1 cellular context compared by ENCODE assay signal in the genomic region with DNA sequence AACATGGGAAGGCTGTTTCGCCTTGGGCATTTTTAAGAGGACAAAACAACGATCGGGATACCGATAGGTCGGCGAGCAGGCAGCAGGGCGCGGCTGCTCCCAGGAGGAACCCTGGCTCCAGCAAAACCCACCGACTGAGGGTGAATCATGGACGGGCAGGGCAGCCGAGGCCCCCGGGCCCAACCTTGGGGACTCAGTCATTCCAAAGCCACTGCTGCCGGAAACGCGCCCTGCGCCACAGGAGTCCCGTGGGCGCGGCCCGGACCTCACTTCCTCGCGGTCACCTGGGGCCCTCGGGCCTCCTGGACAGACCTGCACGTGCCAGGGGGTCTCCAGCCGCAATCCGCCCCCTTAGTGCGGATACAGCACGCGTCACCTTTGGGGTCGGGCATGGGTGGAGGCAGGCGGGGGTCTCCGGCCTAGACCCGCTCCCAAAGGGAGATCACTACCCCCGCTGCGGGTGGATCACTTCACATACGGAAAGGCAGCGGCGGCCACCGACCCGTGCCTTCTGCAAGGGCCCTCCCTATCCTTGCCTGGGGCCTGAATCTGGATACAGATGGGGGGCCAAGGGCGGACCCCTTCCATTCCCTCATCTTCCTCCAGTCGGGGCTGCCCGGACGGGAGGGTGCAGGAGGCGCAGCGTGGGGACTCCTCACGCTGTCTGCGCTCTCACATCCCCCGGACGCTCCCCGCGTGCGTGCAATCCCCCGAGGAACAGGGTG.
A peak's percentile ranks its signal among the peaks of the same experiment; 100 is the strongest.
TF ChIP-seq lines count a peak whose summit lies in the region.

No MANE protein-coding gene starts in this region.

TF ChIP-seq in HepG2, 621 proteins besides CTCF, POLR2A, EP300 and RAD21 (continued from another document and continues in another):
- TF ChIP-seq, protein P1, sequence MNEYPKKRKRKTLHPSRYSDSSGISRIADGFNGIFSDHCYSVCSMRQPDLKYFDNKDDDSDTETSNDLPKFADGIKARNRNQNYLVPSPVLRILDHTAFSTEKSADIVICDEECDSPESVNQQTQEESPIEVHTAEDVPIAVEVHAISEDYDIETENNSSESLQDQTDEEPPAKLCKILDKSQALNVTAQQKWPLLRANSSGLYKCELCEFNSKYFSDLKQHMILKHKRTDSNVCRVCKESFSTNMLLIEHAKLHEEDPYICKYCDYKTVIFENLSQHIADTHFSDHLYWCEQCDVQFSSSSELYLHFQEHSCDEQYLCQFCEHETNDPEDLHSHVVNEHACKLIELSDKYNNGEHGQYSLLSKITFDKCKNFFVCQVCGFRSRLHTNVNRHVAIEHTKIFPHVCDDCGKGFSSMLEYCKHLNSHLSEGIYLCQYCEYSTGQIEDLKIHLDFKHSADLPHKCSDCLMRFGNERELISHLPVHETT (CRISPR knock-in tag; conservative IDR thresholded peaks at IDR 0.05), result no peak
- TF ChIP-seq SCMH1 (CRISPR knock-in tag; IDR thresholded peaks at IDR 0.05; ENCODE audit: borderline replicate concordance) (no peak), RBM22 (optimal IDR thresholded peaks at IDR 0.05; ENCODE audit: low read length) (no peak), NFYC (CRISPR knock-in tag; IDR thresholded peaks at IDR 0.05) (no peak), ZSCAN12 (CRISPR knock-in tag; IDR thresholded peaks at IDR 0.05) (no peak), GABPA (IDR thresholded peaks at IDR 0.05; ENCODE audit: low read depth, low read length) (peak; percentile 56; the same call in 1 of the 2 replicates), GABPA (CRISPR knock-in tag; IDR thresholded peaks at IDR 0.05; ENCODE audit: low read depth) (peak; percentile 77), KDM5B (CRISPR knock-in tag; IDR thresholded peaks at IDR 0.05; ENCODE audit: borderline replicate concordance) (peak; percentile 62; the same call in 1 of the 2 replicates), ZNF713 (CRISPR knock-in tag; IDR thresholded peaks at IDR 0.05) (no peak), NONO (IDR thresholded peaks at IDR 0.05) (no peak), NONO (CRISPR knock-in tag; conservative IDR thresholded peaks at IDR 0.05) (no peak; the same call in 1 of the 2 replicates), ZFX (CRISPR knock-in tag; IDR thresholded peaks at IDR 0.05; ENCODE audit: low read depth) (peak; percentile 85), ZNF138 (CRISPR knock-in tag; IDR thresholded peaks at IDR 0.05; ENCODE audit: low read depth) (0 out of 2 replicates have a peak, but pooled peaks have one; percentile 44), SAP130 (CRISPR knock-in tag; IDR thresholded peaks at IDR 0.05; ENCODE audit: low read depth) (peak; percentile 63), SIN3A (IDR thresholded peaks at IDR 0.05; ENCODE audit: borderline replicate concordance, low read depth, low read length) (no peak), PHF5A (CRISPR knock-in tag; IDR thresholded peaks at IDR 0.05; ENCODE audit: low read depth, unreplicated experiment) (no peak), CAMTA2 (CRISPR knock-in tag; IDR thresholded peaks at IDR 0.05; ENCODE audit: borderline replicate concordance) (peak; percentile 56; the same call in 1 of the 2 replicates), POGZ (CRISPR knock-in tag; IDR thresholded peaks at IDR 0.05) (peak; percentile 31), ZNF24 (IDR thresholded peaks at IDR 0.05) (no peak), CBFB (CRISPR knock-in tag; IDR thresholded peaks at IDR 0.05) (no peak), ZNF782 (CRISPR knock-in tag; IDR thresholded peaks at IDR 0.05; ENCODE audit: borderline replicate concordance) (no peak), ATRX (CRISPR knock-in tag; IDR thresholded peaks at IDR 0.05; ENCODE audit: borderline replicate concordance) (no peak), GATA4 (IDR thresholded peaks at IDR 0.05; ENCODE audit: borderline replicate concordance, low read depth) (no peak), RBAK (CRISPR knock-in tag; IDR thresholded peaks at IDR 0.05) (no peak), RXRB (CRISPR knock-in tag; IDR thresholded peaks at IDR 0.05; ENCODE audit: borderline replicate concordance) (no peak), NR2F1 (CRISPR knock-in tag; IDR thresholded peaks at IDR 0.05) (no peak), ZNF746 (CRISPR knock-in tag; IDR thresholded peaks at IDR 0.05) (no peak), ZNF160 (CRISPR knock-in tag; IDR thresholded peaks at IDR 0.05) (0 out of 2 replicates have a peak, but pooled peaks have one; percentile 19), ZNF839 (CRISPR knock-in tag; IDR thresholded peaks at IDR 0.05; ENCODE audit: borderline replicate concordance) (no peak), SMARCC2 (IDR thresholded peaks at IDR 0.05) (no peak)
- TF ChIP-seq, protein P2, sequence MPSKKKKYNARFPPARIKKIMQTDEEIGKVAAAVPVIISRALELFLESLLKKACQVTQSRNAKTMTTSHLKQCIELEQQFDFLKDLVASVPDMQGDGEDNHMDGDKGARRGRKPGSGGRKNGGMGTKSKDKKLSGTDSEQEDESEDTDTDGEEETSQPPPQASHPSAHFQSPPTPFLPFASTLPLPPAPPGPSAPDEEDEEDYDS (CRISPR knock-in tag; IDR thresholded peaks at IDR 0.05), result no peak
- TF ChIP-seq, protein P3, sequence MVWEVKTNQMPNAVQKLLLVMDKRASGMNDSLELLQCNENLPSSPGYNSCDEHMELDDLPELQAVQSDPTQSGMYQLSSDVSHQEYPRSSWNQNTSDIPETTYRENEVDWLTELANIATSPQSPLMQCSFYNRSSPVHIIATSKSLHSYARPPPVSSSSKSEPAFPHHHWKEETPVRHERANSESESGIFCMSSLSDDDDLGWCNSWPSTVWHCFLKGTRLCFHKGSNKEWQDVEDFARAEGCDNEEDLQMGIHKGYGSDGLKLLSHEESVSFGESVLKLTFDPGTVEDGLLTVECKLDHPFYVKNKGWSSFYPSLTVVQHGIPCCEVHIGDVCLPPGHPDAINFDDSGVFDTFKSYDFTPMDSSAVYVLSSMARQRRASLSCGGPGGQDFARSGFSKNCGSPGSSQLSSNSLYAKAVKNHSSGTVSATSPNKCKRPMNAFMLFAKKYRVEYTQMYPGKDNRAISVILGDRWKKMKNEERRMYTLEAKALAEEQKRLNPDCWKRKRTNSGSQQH (CRISPR knock-in tag; IDR thresholded peaks at IDR 0.05; ENCODE audit: low read depth), result peak; percentile 27; the same call in 1 of the 2 replicates
- TF ChIP-seq, protein P4, sequence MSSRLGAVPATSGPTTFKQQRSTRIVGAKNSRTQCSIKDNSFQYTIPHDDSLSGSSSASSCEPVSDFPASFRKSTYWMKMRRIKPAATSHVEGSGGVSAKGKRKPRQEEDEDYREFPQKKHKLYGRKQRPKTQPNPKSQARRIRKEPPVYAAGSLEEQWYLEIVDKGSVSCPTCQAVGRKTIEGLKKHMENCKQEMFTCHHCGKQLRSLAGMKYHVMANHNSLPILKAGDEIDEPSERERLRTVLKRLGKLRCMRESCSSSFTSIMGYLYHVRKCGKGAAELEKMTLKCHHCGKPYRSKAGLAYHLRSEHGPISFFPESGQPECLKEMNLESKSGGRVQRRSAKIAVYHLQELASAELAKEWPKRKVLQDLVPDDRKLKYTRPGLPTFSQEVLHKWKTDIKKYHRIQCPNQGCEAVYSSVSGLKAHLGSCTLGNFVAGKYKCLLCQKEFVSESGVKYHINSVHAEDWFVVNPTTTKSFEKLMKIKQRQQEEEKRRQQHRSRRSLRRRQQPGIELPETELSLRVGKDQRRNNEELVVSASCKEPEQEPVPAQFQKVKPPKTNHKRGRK (CRISPR knock-in tag; IDR thresholded peaks at IDR 0.05), result no peak
- TF ChIP-seq, protein P5, sequence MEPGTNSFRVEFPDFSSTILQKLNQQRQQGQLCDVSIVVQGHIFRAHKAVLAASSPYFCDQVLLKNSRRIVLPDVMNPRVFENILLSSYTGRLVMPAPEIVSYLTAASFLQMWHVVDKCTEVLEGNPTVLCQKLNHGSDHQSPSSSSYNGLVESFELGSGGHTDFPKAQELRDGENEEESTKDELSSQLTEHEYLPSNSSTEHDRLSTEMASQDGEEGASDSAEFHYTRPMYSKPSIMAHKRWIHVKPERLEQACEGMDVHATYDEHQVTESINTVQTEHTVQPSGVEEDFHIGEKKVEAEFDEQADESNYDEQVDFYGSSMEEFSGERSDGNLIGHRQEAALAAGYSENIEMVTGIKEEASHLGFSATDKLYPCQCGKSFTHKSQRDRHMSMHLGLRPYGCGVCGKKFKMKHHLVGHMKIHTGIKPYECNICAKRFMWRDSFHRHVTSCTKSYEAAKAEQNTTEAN (CRISPR knock-in tag; conservative IDR thresholded peaks at IDR 0.05), result no peak; the same call in 1 of the 2 replicates
- TF ChIP-seq, protein P6, sequence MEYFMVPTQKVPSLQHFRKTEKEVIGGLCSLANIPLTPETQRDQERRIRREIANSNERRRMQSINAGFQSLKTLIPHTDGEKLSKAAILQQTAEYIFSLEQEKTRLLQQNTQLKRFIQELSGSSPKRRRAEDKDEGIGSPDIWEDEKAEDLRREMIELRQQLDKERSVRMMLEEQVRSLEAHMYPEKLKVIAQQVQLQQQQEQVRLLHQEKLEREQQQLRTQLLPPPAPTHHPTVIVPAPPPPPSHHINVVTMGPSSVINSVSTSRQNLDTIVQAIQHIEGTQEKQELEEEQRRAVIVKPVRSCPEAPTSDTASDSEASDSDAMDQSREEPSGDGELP (IDR thresholded peaks at IDR 0.05; ENCODE audit: borderline replicate concordance, low read depth), result peak; percentile 18; the same call in 1 of the 2 replicates
- TF ChIP-seq, protein P7, sequence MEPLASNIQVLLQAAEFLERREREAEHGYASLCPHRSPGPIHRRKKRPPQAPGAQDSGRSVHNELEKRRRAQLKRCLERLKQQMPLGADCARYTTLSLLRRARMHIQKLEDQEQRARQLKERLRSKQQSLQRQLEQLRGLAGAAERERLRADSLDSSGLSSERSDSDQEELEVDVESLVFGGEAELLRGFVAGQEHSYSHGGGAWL (CRISPR knock-in tag; IDR thresholded peaks at IDR 0.05), result peak; percentile 61; the same call in 1 of the 2 replicates
- TF ChIP-seq, protein P8, sequence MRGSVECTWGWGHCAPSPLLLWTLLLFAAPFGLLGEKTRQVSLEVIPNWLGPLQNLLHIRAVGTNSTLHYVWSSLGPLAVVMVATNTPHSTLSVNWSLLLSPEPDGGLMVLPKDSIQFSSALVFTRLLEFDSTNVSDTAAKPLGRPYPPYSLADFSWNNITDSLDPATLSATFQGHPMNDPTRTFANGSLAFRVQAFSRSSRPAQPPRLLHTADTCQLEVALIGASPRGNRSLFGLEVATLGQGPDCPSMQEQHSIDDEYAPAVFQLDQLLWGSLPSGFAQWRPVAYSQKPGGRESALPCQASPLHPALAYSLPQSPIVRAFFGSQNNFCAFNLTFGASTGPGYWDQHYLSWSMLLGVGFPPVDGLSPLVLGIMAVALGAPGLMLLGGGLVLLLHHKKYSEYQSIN (CRISPR knock-in tag; IDR thresholded peaks at IDR 0.05; ENCODE audit: borderline replicate concordance), result no peak
- TF ChIP-seq, protein P9, sequence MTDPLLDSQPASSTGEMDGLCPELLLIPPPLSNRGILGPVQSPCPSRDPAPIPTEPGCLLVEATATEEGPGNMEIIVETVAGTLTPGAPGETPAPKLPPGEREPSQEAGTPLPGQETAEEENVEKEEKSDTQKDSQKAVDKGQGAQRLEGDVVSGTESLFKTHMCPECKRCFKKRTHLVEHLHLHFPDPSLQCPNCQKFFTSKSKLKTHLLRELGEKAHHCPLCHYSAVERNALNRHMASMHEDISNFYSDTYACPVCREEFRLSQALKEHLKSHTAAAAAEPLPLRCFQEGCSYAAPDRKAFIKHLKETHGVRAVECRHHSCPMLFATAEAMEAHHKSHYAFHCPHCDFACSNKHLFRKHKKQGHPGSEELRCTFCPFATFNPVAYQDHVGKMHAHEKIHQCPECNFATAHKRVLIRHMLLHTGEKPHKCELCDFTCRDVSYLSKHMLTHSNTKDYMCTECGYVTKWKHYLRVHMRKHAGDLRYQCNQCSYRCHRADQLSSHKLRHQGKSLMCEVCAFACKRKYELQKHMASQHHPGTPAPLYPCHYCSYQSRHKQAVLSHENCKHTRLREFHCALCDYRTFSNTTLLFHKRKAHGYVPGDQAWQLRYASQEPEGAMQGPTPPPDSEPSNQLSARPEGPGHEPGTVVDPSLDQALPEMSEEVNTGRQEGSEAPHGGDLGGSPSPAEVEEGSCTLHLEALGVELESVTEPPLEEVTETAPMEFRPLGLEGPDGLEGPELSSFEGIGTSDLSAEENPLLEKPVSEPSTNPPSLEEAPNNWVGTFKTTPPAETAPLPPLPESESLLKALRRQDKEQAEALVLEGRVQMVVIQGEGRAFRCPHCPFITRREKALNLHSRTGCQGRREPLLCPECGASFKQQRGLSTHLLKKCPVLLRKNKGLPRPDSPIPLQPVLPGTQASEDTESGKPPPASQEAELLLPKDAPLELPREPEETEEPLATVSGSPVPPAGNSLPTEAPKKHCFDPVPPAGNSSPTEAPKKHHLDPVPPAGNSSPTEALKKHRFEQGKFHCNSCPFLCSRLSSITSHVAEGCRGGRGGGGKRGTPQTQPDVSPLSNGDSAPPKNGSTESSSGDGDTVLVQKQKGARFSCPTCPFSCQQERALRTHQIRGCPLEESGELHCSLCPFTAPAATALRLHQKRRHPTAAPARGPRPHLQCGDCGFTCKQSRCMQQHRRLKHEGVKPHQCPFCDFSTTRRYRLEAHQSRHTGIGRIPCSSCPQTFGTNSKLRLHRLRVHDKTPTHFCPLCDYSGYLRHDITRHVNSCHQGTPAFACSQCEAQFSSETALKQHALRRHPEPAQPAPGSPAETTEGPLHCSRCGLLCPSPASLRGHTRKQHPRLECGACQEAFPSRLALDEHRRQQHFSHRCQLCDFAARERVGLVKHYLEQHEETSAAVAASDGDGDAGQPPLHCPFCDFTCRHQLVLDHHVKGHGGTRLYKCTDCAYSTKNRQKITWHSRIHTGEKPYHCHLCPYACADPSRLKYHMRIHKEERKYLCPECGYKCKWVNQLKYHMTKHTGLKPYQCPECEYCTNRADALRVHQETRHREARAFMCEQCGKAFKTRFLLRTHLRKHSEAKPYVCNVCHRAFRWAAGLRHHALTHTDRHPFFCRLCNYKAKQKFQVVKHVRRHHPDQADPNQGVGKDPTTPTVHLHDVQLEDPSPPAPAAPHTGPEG (CRISPR knock-in tag; IDR thresholded peaks at IDR 0.05), result peak; percentile 35; the same call in 1 of the 2 replicates
- TF ChIP-seq, protein P10, sequence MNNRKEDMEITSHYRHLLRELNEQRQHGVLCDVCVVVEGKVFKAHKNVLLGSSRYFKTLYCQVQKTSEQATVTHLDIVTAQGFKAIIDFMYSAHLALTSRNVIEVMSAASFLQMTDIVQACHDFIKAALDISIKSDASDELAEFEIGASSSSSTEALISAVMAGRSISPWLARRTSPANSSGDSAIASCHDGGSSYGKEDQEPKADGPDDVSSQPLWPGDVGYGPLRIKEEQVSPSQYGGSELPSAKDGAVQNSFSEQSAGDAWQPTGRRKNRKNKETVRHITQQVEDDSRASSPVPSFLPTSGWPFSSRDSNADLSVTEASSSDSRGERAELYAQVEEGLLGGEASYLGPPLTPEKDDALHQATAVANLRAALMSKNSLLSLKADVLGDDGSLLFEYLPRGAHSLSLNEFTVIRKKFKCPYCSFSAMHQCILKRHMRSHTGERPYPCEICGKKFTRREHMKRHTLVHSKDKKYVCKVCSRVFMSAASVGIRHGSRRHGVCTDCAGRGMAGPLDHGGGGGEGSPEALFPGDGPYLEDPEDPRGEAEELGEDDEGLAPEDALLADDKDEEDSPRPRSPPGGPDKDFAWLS (CRISPR knock-in tag; IDR thresholded peaks at IDR 0.05; ENCODE audit: borderline replicate concordance), result no peak
- TF ChIP-seq, protein P11, sequence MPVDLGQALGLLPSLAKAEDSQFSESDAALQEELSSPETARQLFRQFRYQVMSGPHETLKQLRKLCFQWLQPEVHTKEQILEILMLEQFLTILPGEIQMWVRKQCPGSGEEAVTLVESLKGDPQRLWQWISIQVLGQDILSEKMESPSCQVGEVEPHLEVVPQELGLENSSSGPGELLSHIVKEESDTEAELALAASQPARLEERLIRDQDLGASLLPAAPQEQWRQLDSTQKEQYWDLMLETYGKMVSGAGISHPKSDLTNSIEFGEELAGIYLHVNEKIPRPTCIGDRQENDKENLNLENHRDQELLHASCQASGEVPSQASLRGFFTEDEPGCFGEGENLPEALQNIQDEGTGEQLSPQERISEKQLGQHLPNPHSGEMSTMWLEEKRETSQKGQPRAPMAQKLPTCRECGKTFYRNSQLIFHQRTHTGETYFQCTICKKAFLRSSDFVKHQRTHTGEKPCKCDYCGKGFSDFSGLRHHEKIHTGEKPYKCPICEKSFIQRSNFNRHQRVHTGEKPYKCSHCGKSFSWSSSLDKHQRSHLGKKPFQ (CRISPR knock-in tag; IDR thresholded peaks at IDR 0.05; ENCODE audit: insufficient replicate concordance), result no peak
